ENCODE assay signal across 17 cellular contexts in the genomic region with DNA sequence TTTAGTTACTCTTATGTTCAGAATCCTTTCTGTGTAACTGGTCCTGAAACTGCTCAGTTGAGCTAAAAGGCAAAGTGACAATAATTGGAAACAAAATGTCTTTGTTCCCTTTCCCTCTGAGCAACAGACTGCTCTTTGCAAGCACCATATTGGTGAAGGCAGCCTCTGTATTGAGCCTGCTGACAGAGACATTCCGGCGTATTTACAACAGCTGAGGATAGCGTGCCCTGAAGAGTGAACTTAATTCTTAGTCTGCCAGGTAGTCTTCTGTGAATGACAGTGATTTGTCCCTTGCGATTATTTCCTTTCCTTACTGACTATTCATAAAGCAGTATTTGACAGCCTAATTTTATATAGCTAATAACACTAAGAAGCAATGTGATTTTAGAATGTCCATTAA.
DNase-seq lines count a peak whose midpoint lies in the region; ATAC-seq and TF ChIP-seq lines count a peak whose summit lies in the region.
"Had no signal": no experiment of that assay in that cellular context is flagged by ENCODE, and none has a peak within 500 bp of the region (broad histone marks: within the 10 kb centered on the region; RNA-seq: fewer than 3 reads in every experiment).

No MANE protein-coding gene starts in this region.

- CTCF ChIA-PET in mammary epithelial cell (lab: Charles Lee; ENCODE audit: low non-redundant PET) = no interaction called here

- H2AFZ ChIP-seq in neuron (ENCODE audit: low read depth, low read length) = peak overlapping the region; percentile 73
- no peak overlapping the region for H2AFZ ChIP-seq in mammary epithelial cell (ENCODE audit: low read depth, low read length)

- no peaks in the 10 kb centered on the region for H3K79me2 ChIP-seq in mammary epithelial cell (ENCODE audit: insufficient read depth, low read length)

- no peak for TF ChIP-seq CTCF in mammary epithelial cell (conservative IDR thresholded peaks at IDR 0.05 in 1 of 2, IDR thresholded peaks at IDR 0.05 in 1 of 2; ENCODE audit: extremely low read depth in 1 of 2, insufficient read depth in 1 of 2, low read depth in 1 of 2, low read length in 2 of 2)

- no peaks in the 10 kb centered on the region for H3K4me1 ChIP-seq in neuron (ENCODE audit: insufficient read depth, low read length)
- no peaks in the 10 kb centered on the region for H3K4me1 ChIP-seq in mammary epithelial cell (ENCODE audit: insufficient read depth, low read length)
- H3K4me1 ChIP-seq: BLaER1 had no signal

- H3K9me3 ChIP-seq in neuron (ENCODE audit: low read length) = no peaks in the 10 kb centered on the region
- no peaks in the 10 kb centered on the region for H3K9me3 ChIP-seq in mammary epithelial cell (replicated peaks; ENCODE audit: insufficient read depth, low read length)
- H3K9me3 ChIP-seq: BLaER1 had no signal

- H3K27me3 ChIP-seq in neuron (ENCODE audit: insufficient read depth, low read length) = no peaks in the 10 kb centered on the region
- peaks cover 3% of the 10 kb centered on the region for H3K27me3 ChIP-seq in mammary epithelial cell (ENCODE audit: insufficient read depth, low read length)
- H3K27me3 ChIP-seq: BLaER1 had no signal

- no peak overlapping the region for H3K9ac ChIP-seq in mammary epithelial cell (ENCODE audit: insufficient read depth, low read length)
- H3K9ac ChIP-seq: BLaER1 had no signal

- DNase-seq in SK-MEL-5 (ENCODE audit: low read depth, low spot score) (peak; percentile 67), medulla oblongata (ENCODE audit: extremely low spot score) (peak; percentile 70), AML-193 (lab: John Stamatoyannopoulos, UW) (no peak), hippocampal formation (lab: John Stamatoyannopoulos, UW) (no peak), mammary epithelial cell (no peak)
- DNase-seq: Calu3; CD4-positive, alpha-beta memory T cell; DMS79 treated with DMSO at 0.1 percent for 48 hours; GF-D8; GOT3; H7; HFFc6; IMR-90 had no signal

- H3K4me2 ChIP-seq in mammary epithelial cell (ENCODE audit: insufficient read depth, low read depth, low read length) = no peak overlapping the region
- H3K4me2 ChIP-seq: BLaER1 had no signal

- no peaks in the 10 kb centered on the region for H3K36me3 ChIP-seq in neuron (ENCODE audit: insufficient read depth, low read length)
- H3K36me3 ChIP-seq in mammary epithelial cell (ENCODE audit: insufficient read depth, low read length) = no peaks in the 10 kb centered on the region
- H3K36me3 ChIP-seq: BLaER1 had no signal

- no TSS peak for BruUV-seq in mammary epithelial cell (replicated peaks; lab: Mats Ljungman, UMichigan)

- dilution Hi-C loops in mammary epithelial cell (cut with HindIII; ENCODE audit: low sequenced_read_pairs) = no loop called here

- in situ Hi-C loops in SK-MEL-5 (cut with HindIII; ENCODE audit: low pct_unique_long_range_greater_than_20kb, low sequenced_read_pairs) (no loop called here), mammary epithelial cell (cut with MboI; ENCODE audit: low sequenced_read_pairs in 2 of 2) (no loop called here)

- ATAC-seq in GM21390 (IDR thresholded peaks at IDR 0.05; ENCODE audit: unreplicated experiment) = no peak
- ATAC-seq: HCT116 had no signal

- H3K4me3 ChIP-seq in neuron (ENCODE audit: low read length) = no peak overlapping the region
- no peak overlapping the region for H3K4me3 ChIP-seq in mammary epithelial cell (replicated peaks in 1 of 3; ENCODE audit: insufficient read depth in 1 of 3, low read depth in 2 of 3, low read length in 3 of 3)
- H3K4me3 ChIP-seq: BLaER1 had no signal

- intact Hi-C loops in mammary epithelial cell (cut with micrococcal nuclease) = no loop called here

- 91% methylated on average over 4 of the region's 4 CpGs for WGBS in mammary epithelial cell (ENCODE audit: low coverage, missing lambda C conversion rate)

- H4K20me1 ChIP-seq in mammary epithelial cell (ENCODE audit: insufficient read depth, low read length) = no peaks in the 10 kb centered on the region
- H4K20me1 ChIP-seq: BLaER1 had no signal

- H3K27ac ChIP-seq in mammary epithelial cell (ENCODE audit: insufficient read depth, low read depth, low read length) = no peak overlapping the region
- H3K27ac ChIP-seq: BLaER1 had no signal

Comparison
In these comparisons a context has a peak if more than half of its experiments do, and no peak if none do; other contexts are left out.
1. DNase-seq: peak in SK-MEL-5 (single experiment) and medulla oblongata (single experiment); none in AML-193 (0 of 2), hippocampal formation (0 of 2) and mammary epithelial cell (single experiment).